Comparison of ENCODE assay signal across 16 cellular contexts in genomic region chr2:197810490-197810889, GRCh38. TPM values are rescaled to one million over a fixed set of nuclear protein-coding genes. Genes with fewer than 3 reads are reported as not detected.
DNase-seq lines count a peak whose midpoint lies in the region; ATAC-seq and TF ChIP-seq lines count a peak whose summit lies in the region.
"Had no signal": no experiment of that assay in that cellular context is flagged by ENCODE, and none has a peak within 500 bp of the region (broad histone marks: within the 10 kb centered on the region; RNA-seq: fewer than 3 reads in every experiment).

No MANE protein-coding gene starts in this region.

- H3K4me3 ChIP-seq in CD4-positive, CD25-positive, alpha-beta regulatory T cell (ENCODE audit: low read depth, low read length) = peak overlapping the region; percentile 16
- H3K4me3 ChIP-seq in GM23338 = no peak overlapping the region
- H3K4me3 ChIP-seq: BLaER1 treated with 17β-estradiol and CSF1 and Interleukin-3, amounts not matched to agents 10 nM and 100 nM had no signal

- H3K36me3 ChIP-seq in CD4-positive, CD25-positive, alpha-beta regulatory T cell (ENCODE audit: control insufficient read depth, insufficient read depth, low read length) = no peaks in the 10 kb centered on the region
- no peaks in the 10 kb centered on the region; the same call in 1 of the 2 replicates for H3K36me3 ChIP-seq in GM23338 (ENCODE audit: insufficient read depth)
- H3K36me3 ChIP-seq: BLaER1 treated with 17β-estradiol and CSF1 and Interleukin-3, amounts not matched to agents 10 nM and 100 nM had no signal

- H3K4me1 ChIP-seq in CD4-positive, CD25-positive, alpha-beta regulatory T cell (ENCODE audit: control insufficient read depth, insufficient read depth, low read length, poor library complexity, severe bottlenecking) = peaks cover 70% of the 10 kb centered on the region
- peaks cover 6% of the 10 kb centered on the region; the same call in 1 of the 2 replicates for H3K4me1 ChIP-seq in GM23338 (ENCODE audit: insufficient read depth)

- intact Hi-C loops in posterior vena cava (cut with DNase I) = no loop called here

- no peak overlapping the region for H3K4me2 ChIP-seq in GM23338
- H3K4me2 ChIP-seq: BLaER1 treated with 17β-estradiol and CSF1 and Interleukin-3, amounts not matched to agents 10 nM and 100 nM had no signal

- no peaks in the 10 kb centered on the region for H3K79me2 ChIP-seq in GM23338 (replicated peaks; ENCODE audit: insufficient read depth)

- peak overlapping the region; percentile 29 for H3K27ac ChIP-seq in CD4-positive, CD25-positive, alpha-beta regulatory T cell (ENCODE audit: insufficient read depth, low read length, poor library complexity, severe bottlenecking)
- no peak overlapping the region for H3K27ac ChIP-seq in GM23338 (ENCODE audit: low read depth)
- H3K27ac ChIP-seq: BLaER1 treated with 17β-estradiol and CSF1 and Interleukin-3, amounts not matched to agents 10 nM and 100 nM had no signal

- ATAC-seq in CD4-positive, CD25-positive, alpha-beta regulatory T cell (ENCODE audit: low read depth in 2 of 2) = no peak
- no peak for ATAC-seq in GM23338
- ATAC-seq in T-cell (replicated peaks in 1 of 4) = no peak
- no peak for ATAC-seq in HG02981 (IDR thresholded peaks at IDR 0.05; ENCODE audit: unreplicated experiment)
- ATAC-seq: HCT116 had no signal

- no peak for TF ChIP-seq CTCF in GM23338 (conservative IDR thresholded peaks at IDR 0.05; ENCODE audit: low read depth in 2 of 2)

- peaks cover 1% of the 10 kb centered on the region for H3K36me3 Mint-ChIP-seq in CD4-positive, CD25-positive, alpha-beta regulatory T cell
- H3K36me3 Mint-ChIP-seq in GM23338 (ENCODE audit: low read depth) (no peaks in the 10 kb centered on the region), T-cell (peaks cover 7% of the 10 kb centered on the region)

- H3K4me3 Mint-ChIP-seq in CD4-positive, CD25-positive, alpha-beta regulatory T cell = peak overlapping the region in 3 of 4 donors; percentile 12 to 61 (median 15)
- H3K4me3 Mint-ChIP-seq in GM23338 (no peak overlapping the region), T-cell (no peak overlapping the region)
- H3K4me3 Mint-ChIP-seq: CD4-positive, alpha-beta memory T cell had no signal

- CTCF ChIA-PET in T-cell (lab: Charles Lee) = interaction anchor here (0.6 to 2.8 kb wide), 3 partner anchors 9 to 420 kb away, joined by 4 to 14 read pairs (median 6); no protein-coding TSS in a partner anchor

- H3K4me1 Mint-ChIP-seq in CD4-positive, CD25-positive, alpha-beta regulatory T cell = peaks cover 31 to 91% (median 69%) of the 10 kb centered on the region in 4 donors
- H3K4me1 Mint-ChIP-seq in GM23338 = peaks cover 7% of the 10 kb centered on the region
- H3K4me1 Mint-ChIP-seq in T-cell = peaks cover 74 to 83% (median 78%) of the 10 kb centered on the region in 3 donors

- H3K27ac Mint-ChIP-seq in CD4-positive, CD25-positive, alpha-beta regulatory T cell = peak overlapping the region; percentile 28 to 80 (median 56)
- H3K27ac Mint-ChIP-seq in GM23338 (peak overlapping the region; percentile 85), T-cell (peak overlapping the region; percentile 76 to 78)

- H3K27me3 Mint-ChIP-seq in CD4-positive, CD25-positive, alpha-beta regulatory T cell = no peaks in the 10 kb centered on the region
- peaks cover 10% of the 10 kb centered on the region for H3K27me3 Mint-ChIP-seq in GM23338 (ENCODE audit: insufficient read depth, low read depth, poor library complexity)
- no peaks in the 10 kb centered on the region for H3K27me3 Mint-ChIP-seq in T-cell

- no peaks in the 10 kb centered on the region; the same call in 1 of the 2 replicates for H3F3A ChIP-seq in GM23338 (replicated peaks; ENCODE audit: low read depth)

- H3K9me3 Mint-ChIP-seq in CD4-positive, CD25-positive, alpha-beta regulatory T cell = peaks cover 0 to under 1% (median 0%) of the 10 kb centered on the region in 7 donors
- no peaks in the 10 kb centered on the region for H3K9me3 Mint-ChIP-seq in GM23338
- H3K9me3 Mint-ChIP-seq in T-cell = peaks cover 0 to 3% (median 0%) of the 10 kb centered on the region in 3 donors
- H3K9me3 Mint-ChIP-seq: CD4-positive, alpha-beta memory T cell had no signal

- POLR2A ChIA-PET in T-cell (lab: Charles Lee) = interaction anchor here in 1 of 2 donors (1.4 kb wide), 1 partner anchor 37 kb away, joined by 5 read pairs; no protein-coding TSS in a partner anchor

- H4K20me1 ChIP-seq in GM23338 (replicated peaks; ENCODE audit: insufficient read depth) = no peaks in the 10 kb centered on the region

- no peak for DNase-seq in CD4-positive, CD25-positive, alpha-beta regulatory T cell
- no peak for DNase-seq in GM23338 (ENCODE audit: low spot score)
- no peak for DNase-seq in T-cell
- peak; percentile 10 for DNase-seq in cerebellar cortex (ENCODE audit: low spot score)
- DNase-seq in posterior vena cava (ENCODE audit: low spot score) = no peak
- DNase-seq in Kasumi-1 (lab: John Stamatoyannopoulos, UW) = no peak
- DNase-seq in DMS 273 (lab: John Stamatoyannopoulos, UW; ENCODE audit: unreplicated experiment) = no peak
- DNase-seq: ACHN; CD4-positive, alpha-beta memory T cell; DMS153; DND-41; GF-D8 had no signal

- H3K9me2 ChIP-seq in GM23338 (ENCODE audit: insufficient read depth) = 0 out of 2 replicates have a peak, but pooled peaks cover under 1% of the 10 kb centered on the region

- no peaks in the 10 kb centered on the region for H3K27me3 ChIP-seq in CD4-positive, CD25-positive, alpha-beta regulatory T cell (ENCODE audit: control insufficient read depth, insufficient read depth, low read length)
- H3K27me3 ChIP-seq in GM23338 (ENCODE audit: insufficient read depth) = peaks cover 29% of the 10 kb centered on the region

- peak overlapping the region; percentile 30; the same call in 1 of the 2 replicates for H2AFZ ChIP-seq in GM23338

- H3K9me3 ChIP-seq in CD4-positive, CD25-positive, alpha-beta regulatory T cell (ENCODE audit: control insufficient read depth in 2 of 2, low read length in 2 of 2) = no peaks in the 10 kb centered on the region
- H3K9me3 ChIP-seq: BLaER1 treated with 17β-estradiol and CSF1 and Interleukin-3, amounts not matched to agents 10 nM and 100 nM had no signal

TF ChIP-seq in GM23338, 12 proteins besides CTCF, POLR2A, EP300 and RAD21 (continues in another document):
- TF ChIP-seq EZH2phosphoT487 (IDR thresholded peaks at IDR 0.05; ENCODE audit: unreplicated experiment) (no peak), ZNF114 (CRISPR knock-in tag; IDR thresholded peaks at IDR 0.05) (no peak)

RNA-seq across cellular contexts. Expression of gene PLCL1, which starts 6.1 kb away (rescaled TPM):
- 37.8 TPM for total RNA-seq in CD4-positive, CD25-positive, alpha-beta regulatory T cell
- 10 to 100 TPM; 17.3 to 21.3 (median 19.2) TPM for polyA plus RNA-seq in CD4-positive, CD25-positive, alpha-beta regulatory T cell
- total RNA-seq in GM23338 (2014; rRNA removed; shearing (Covaris generic)) = 0.12 TPM in 1 of 2 replicates, not detected in the other
- polyA plus RNA-seq in GM23338 (2016; fragmentation: Nextera tagmentation; extraction: Ambion mirVana) = not detected in 2 replicates
- 10 to 100 TPM; 15.3 to 24.7 (median 20.3) TPM for total RNA-seq in T-cell
- total RNA-seq in posterior vena cava = 1 to 10 TPM; 6.9 to 7.5 TPM
- total RNA-seq: A172 had no signal

RNA-seq across cellular contexts. Expression of gene BOLL, which starts 25.4 kb away (rescaled TPM):
- not detected for total RNA-seq in CD4-positive, CD25-positive, alpha-beta regulatory T cell
- under 1 TPM in 1 of 4 donors, not detected in 3; 0.06 TPM for polyA plus RNA-seq in CD4-positive, CD25-positive, alpha-beta regulatory T cell
- 0.04 TPM in 1 of 2 replicates, not detected in the other for total RNA-seq in GM23338 (2014; rRNA removed; shearing (Covaris generic))
- polyA plus RNA-seq in GM23338 (2016; fragmentation: Nextera tagmentation; extraction: Ambion mirVana) = 1.1 and 2.0 TPM in 2 replicates
- total RNA-seq in T-cell (not detected), posterior vena cava (not detected)
- total RNA-seq: A172; CD4-positive, alpha-beta memory T cell had no signal
- polyA plus RNA-seq: CD4-positive, alpha-beta memory T cell had no signal

Comparison
In these comparisons a context has a peak if more than half of its experiments do, and no peak if none do; other contexts are left out.
1. H3K4me3 Mint-ChIP-seq: peak in CD4-positive, CD25-positive, alpha-beta regulatory T cell (3 of 4); none in GM23338 (single experiment) and T-cell (0 of 3).
2. Peak in every context shown above with its lines, with median percentiles within 50 percentile points of each other: H3K27ac Mint-ChIP-seq.